ENCODE assay signal across 22 cellular contexts in the genomic region with DNA sequence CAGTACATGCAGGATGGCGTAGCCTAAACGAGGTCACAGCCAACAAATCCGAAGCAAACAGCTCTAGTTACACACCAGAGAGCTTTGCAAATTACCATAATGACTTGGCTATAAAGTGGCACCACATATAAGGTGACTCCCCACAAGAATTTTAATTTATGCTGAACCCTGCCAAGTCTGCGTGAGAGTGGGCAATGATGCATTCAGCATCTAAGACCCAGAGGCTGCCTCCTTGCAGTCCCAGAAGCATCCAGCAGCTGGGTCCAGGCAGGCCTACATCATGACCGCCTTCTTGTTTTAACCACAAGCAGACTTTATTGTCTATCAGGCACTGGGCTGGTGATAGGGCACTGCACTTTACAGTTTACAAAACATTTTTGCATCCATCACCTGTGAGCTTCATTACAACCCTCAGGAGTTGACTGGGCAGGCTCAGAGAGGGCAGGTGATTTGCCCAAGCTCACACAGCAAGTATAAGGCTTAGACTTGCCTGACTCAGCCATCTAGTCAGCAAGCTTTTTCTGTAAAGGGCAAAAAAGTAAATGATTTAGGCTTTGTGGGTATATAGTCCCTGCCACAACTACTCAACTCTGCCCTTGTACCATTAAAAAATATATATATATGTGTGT.
DNase-seq lines count a peak whose midpoint lies in the region; ATAC-seq and TF ChIP-seq lines count a peak whose summit lies in the region.
"Had no signal": no experiment of that assay in that cellular context is flagged by ENCODE, and none has a peak within 500 bp of the region (broad histone marks: within the 10 kb centered on the region; RNA-seq: fewer than 3 reads in every experiment).

No MANE protein-coding gene starts in this region.

- intact Hi-C loops in spleen (cut with DNase I; ENCODE audit: low total_unique reads) (no loop called here), upper lobe of right lung (cut with DNase I) (no loop called here)

- H3K36me3 ChIP-seq in spleen, result no peaks in the 10 kb centered on the region
- no peaks in the 10 kb centered on the region for H3K36me3 ChIP-seq in upper lobe of right lung
- H3K36me3 ChIP-seq: HAP-1, heart right ventricle, MG63, neutrophil had no signal

- peaks cover 0 to 2% (median 2%) of the 10 kb centered on the region in 8 donors for H3K9me3 ChIP-seq in spleen
- H3K9me3 ChIP-seq in upper lobe of right lung, result no peaks in the 10 kb centered on the region
- H3K9me3 ChIP-seq: HAP-1, neutrophil, psoas muscle had no signal

- ATAC-seq in upper lobe of right lung (no peak), HG03045 (IDR thresholded peaks at IDR 0.05; ENCODE audit: unreplicated experiment) (no peak)
- ATAC-seq: activated T-cell treated with anti-CD3 and anti-CD28 coated beads, Interleukin-2, amount 50 U/mL, for 72 hours; heart right ventricle; left cardiac atrium; psoas muscle; Right ventricle myocardium inferior had no signal

- no peak for TF ChIP-seq POLR2A in spleen (IDR thresholded peaks at IDR 0.05)

- H3K27ac ChIP-seq in spleen, result peak overlapping the region in 2 of 8 donors; percentile 8 to 21
- no peak overlapping the region for H3K27ac ChIP-seq in upper lobe of right lung
- H3K27ac ChIP-seq: dorsolateral prefrontal cortex, heart right ventricle, neutrophil, psoas muscle, skin epidermis had no signal

- H3K27me3 ChIP-seq in spleen (replicated peaks in 1 of 7) (peaks cover 0 to 5% (median 0%) of the 10 kb centered on the region in 7 donors), upper lobe of right lung (no peaks in the 10 kb centered on the region)
- H3K27me3 ChIP-seq: dorsolateral prefrontal cortex, MG63, neutrophil had no signal

- peak; percentile 16 for DNase-seq in activated effector memory CD4-positive, alpha-beta T cell treated with anti-CD3 and anti-CD28 coated beads, Interleukin-2, amount 50 U/mL, for 16 hours
- DNase-seq in activated effector memory CD4-positive, alpha-beta T cell treated with Interleukin-2 at 50 U/mL for 16 hours, result no peak
- DNase-seq in NCI-H2107 treated with DMSO at 0.1 percent for 48 hours (lab: John Stamatoyannopoulos, UW; ENCODE audit: unreplicated experiment) (peak; percentile 21), epithelial cell of proximal tubule (ENCODE audit: low read depth) (peak; percentile 7), spleen (peak; percentile 30), upper lobe of right lung (no peak), SW 1271 (lab: John Stamatoyannopoulos, UW) (no peak)
- DNase-seq: activated CD4-positive, alpha-beta T cell treated with anti-CD3 and anti-CD28 coated beads, Interleukin-2, amount 10 ng/mL, durations not matched to agents 7 days and 5 days; activated T-cell treated with anti-CD3 and anti-CD28 coated beads, Interleukin-2, amount 50 U/mL, for 72 hours; anterior cingulate cortex; dorsolateral prefrontal cortex; heart right ventricle; left cardiac atrium; MG63; NCI-H146; NCI-H82; psoas muscle had no signal

- WGBS in spleen, 5 donors, result 71 to 80% (median 71%) methylated on average over 5 of the region's 5 CpGs

- no peaks in the 10 kb centered on the region for H3K4me1 ChIP-seq in spleen
- no peaks in the 10 kb centered on the region for H3K4me1 ChIP-seq in upper lobe of right lung
- H3K4me1 ChIP-seq: HAP-1, heart right ventricle, psoas muscle had no signal

- peak; percentile 9 for TF ChIP-seq CTCF in epithelial cell of proximal tubule (conservative IDR thresholded peaks at IDR 0.05; ENCODE audit: low read depth, low read length)
- no peak for TF ChIP-seq CTCF in spleen (IDR thresholded peaks at IDR 0.05 in 8 of 11, conservative IDR thresholded peaks at IDR 0.05 in 3 of 11)
- no peak for TF ChIP-seq CTCF in upper lobe of right lung (IDR thresholded peaks at IDR 0.05)

- H3K4me3 ChIP-seq in epithelial cell of proximal tubule (ENCODE audit: low read depth, low read length), result no peak overlapping the region
- H3K4me3 ChIP-seq in spleen, result no peak overlapping the region
- no peak overlapping the region for H3K4me3 ChIP-seq in upper lobe of right lung
- H3K4me3 ChIP-seq: dorsolateral prefrontal cortex, HAP-1, heart right ventricle, MG63, psoas muscle, skin epidermis had no signal

Comparison
In these comparisons a context has a peak if more than half of its experiments do, and no peak if none do; other contexts are left out.
1. DNase-seq: peak in activated effector memory CD4-positive, alpha-beta T cell treated with anti-CD3 and anti-CD28 coated beads, Interleukin-2, amount 50 U/mL, for 16 hours (single experiment), NCI-H2107 treated with DMSO at 0.1 percent for 48 hours (single experiment), epithelial cell of proximal tubule (single experiment) and spleen (single experiment); none in activated effector memory CD4-positive, alpha-beta T cell treated with Interleukin-2 at 50 U/mL for 16 hours (single experiment), upper lobe of right lung (single experiment) and SW 1271 (0 of 2).